Comparison of ENCODE assay signal across 1 cellular context in genomic region chr19:4374451-4375163, GRCh38.
TF ChIP-seq lines count a peak whose summit lies in the region.

No MANE protein-coding gene starts in this region.

TF ChIP-seq in HepG2, 621 proteins besides CTCF, POLR2A, EP300 and RAD21 (continued from another document and continues in another):
- TF ChIP-seq KMT2B (CRISPR knock-in tag; IDR thresholded peaks at IDR 0.05) = peak; percentile 58; the same call in 1 of the 2 replicates
- TF ChIP-seq MED8 (CRISPR knock-in tag; IDR thresholded peaks at IDR 0.05; ENCODE audit: insufficient replicate concordance) = peak; percentile 83
- TF ChIP-seq BATF2 (CRISPR knock-in tag; IDR thresholded peaks at IDR 0.05) = no peak
- peak; percentile 35; the same call in 1 of the 2 replicates for TF ChIP-seq ZNF629 (CRISPR knock-in tag; conservative IDR thresholded peaks at IDR 0.05)
- TF ChIP-seq TAF1 (CRISPR knock-in tag; IDR thresholded peaks at IDR 0.05) = peak; percentile 41
- TF ChIP-seq DR1 (CRISPR knock-in tag; IDR thresholded peaks at IDR 0.05) = peak; percentile 64; the same call in 1 of the 2 replicates
- 0 out of 2 replicates have a peak, but pooled peaks have one; percentile 19 for TF ChIP-seq SP2 (CRISPR knock-in tag; IDR thresholded peaks at IDR 0.05)
- peak; percentile 82 for TF ChIP-seq ZNF331 (CRISPR knock-in tag; IDR thresholded peaks at IDR 0.05)
- peak; percentile 48; the same call in 1 of the 2 replicates for TF ChIP-seq GMEB1 (CRISPR knock-in tag; IDR thresholded peaks at IDR 0.05; ENCODE audit: borderline replicate concordance)
- 0 out of 2 replicates have a peak, but pooled peaks have one; percentile 32 for TF ChIP-seq DZIP1 (CRISPR knock-in tag; IDR thresholded peaks at IDR 0.05)
- TF ChIP-seq SRF (IDR thresholded peaks at IDR 0.05; ENCODE audit: low read depth, low read length) = no peak
- TF ChIP-seq EHMT2 (IDR thresholded peaks at IDR 0.05; ENCODE audit: borderline replicate concordance, low read depth, low read length) = no peak
- TF ChIP-seq ZNF644 (CRISPR knock-in tag; IDR thresholded peaks at IDR 0.05; ENCODE audit: low read depth) = peak; percentile 44; the same call in 1 of the 2 replicates
- no peak for TF ChIP-seq ZNF20 (CRISPR knock-in tag; IDR thresholded peaks at IDR 0.05)
- TF ChIP-seq PRMT3 (CRISPR knock-in tag; IDR thresholded peaks at IDR 0.05; ENCODE audit: borderline replicate concordance, low read depth) = no peak
- peak; percentile 58; the same call in 1 of the 2 replicates for TF ChIP-seq MEF2D (CRISPR knock-in tag; IDR thresholded peaks at IDR 0.05)
- no peak for TF ChIP-seq ZNF124 (CRISPR knock-in tag; IDR thresholded peaks at IDR 0.05)
- TF ChIP-seq ZBTB25 (CRISPR knock-in tag; IDR thresholded peaks at IDR 0.05) = peak; percentile 50; the same call in 1 of the 2 replicates
- peak; percentile 91 for TF ChIP-seq HDAC1 (CRISPR knock-in tag; IDR thresholded peaks at IDR 0.05)
- peak; percentile 93; the same call in 1 of the 2 replicates for TF ChIP-seq ZNF572 (CRISPR knock-in tag; IDR thresholded peaks at IDR 0.05)
- TF ChIP-seq HNRNPK (IDR thresholded peaks at IDR 0.05; ENCODE audit: low read depth, low read length, poor library complexity, severe bottlenecking) = no peak
- TF ChIP-seq SOX6 (IDR thresholded peaks at IDR 0.05) = no peak
- peak; percentile 65 for TF ChIP-seq SOX6 (CRISPR knock-in tag; IDR thresholded peaks at IDR 0.05)
- TF ChIP-seq ZNF75D (CRISPR knock-in tag; IDR thresholded peaks at IDR 0.05; ENCODE audit: borderline replicate concordance) = no peak
- peak; percentile 85 for TF ChIP-seq NRL (CRISPR knock-in tag; IDR thresholded peaks at IDR 0.05; ENCODE audit: borderline replicate concordance)
- no peak for TF ChIP-seq MBNL3 (CRISPR knock-in tag; conservative IDR thresholded peaks at IDR 0.05)
- TF ChIP-seq SKIL (CRISPR knock-in tag; IDR thresholded peaks at IDR 0.05; ENCODE audit: borderline replicate concordance) = peak; percentile 74; the same call in 1 of the 2 replicates
- TF ChIP-seq TOE1 (CRISPR knock-in tag; IDR thresholded peaks at IDR 0.05) = no peak
- peak; percentile 97 for TF ChIP-seq ZSCAN21 (CRISPR knock-in tag; IDR thresholded peaks at IDR 0.05; ENCODE audit: borderline replicate concordance)
- peak; percentile 61; the same call in 1 of the 2 replicates for TF ChIP-seq HOXA5 (CRISPR knock-in tag; IDR thresholded peaks at IDR 0.05)
- peak; percentile 91 for TF ChIP-seq HBP1 (CRISPR knock-in tag; IDR thresholded peaks at IDR 0.05; ENCODE audit: low read depth)
- TF ChIP-seq SUZ12 (IDR thresholded peaks at IDR 0.05; ENCODE audit: low read depth, low read length) = no peak
- no peak for TF ChIP-seq RELA (CRISPR knock-in tag; IDR thresholded peaks at IDR 0.05)
- peak; percentile 93 for TF ChIP-seq ATF3 (CRISPR knock-in tag; IDR thresholded peaks at IDR 0.05)
- no peak for TF ChIP-seq SALL2 (CRISPR knock-in tag; IDR thresholded peaks at IDR 0.05)
- peak; percentile 54; the same call in 1 of the 2 replicates for TF ChIP-seq HMG20A (CRISPR knock-in tag; IDR thresholded peaks at IDR 0.05; ENCODE audit: borderline replicate concordance)
- 0 out of 2 replicates have a peak, but pooled peaks have one; percentile 74 for TF ChIP-seq ZNF776 (CRISPR knock-in tag; IDR thresholded peaks at IDR 0.05)
- peak; percentile 92 for TF ChIP-seq ZFX (CRISPR knock-in tag; IDR thresholded peaks at IDR 0.05; ENCODE audit: low read depth)
- peak; percentile 91 for TF ChIP-seq ZBTB4 (CRISPR knock-in tag; IDR thresholded peaks at IDR 0.05; ENCODE audit: borderline replicate concordance)
- no peak for TF ChIP-seq E2F1 (CRISPR knock-in tag; IDR thresholded peaks at IDR 0.05)
- TF ChIP-seq ZNF574 (CRISPR knock-in tag; IDR thresholded peaks at IDR 0.05) = peak; percentile 77
- TF ChIP-seq KLF13 (CRISPR knock-in tag; IDR thresholded peaks at IDR 0.05) = no peak
- TF ChIP-seq ZEB1 (IDR thresholded peaks at IDR 0.05; ENCODE audit: insufficient replicate concordance, low read depth) = no peak
- TF ChIP-seq POLR2G (IDR thresholded peaks at IDR 0.05; ENCODE audit: low read depth, low read length) = no peak
- TF ChIP-seq SALL1 (CRISPR knock-in tag; IDR thresholded peaks at IDR 0.05) = peak; percentile 92
- peak; percentile 28 for TF ChIP-seq STAG1 (CRISPR knock-in tag; IDR thresholded peaks at IDR 0.05)
- TF ChIP-seq ZNF746 (CRISPR knock-in tag; IDR thresholded peaks at IDR 0.05) = peak; percentile 82; the same call in 1 of the 2 replicates
- TF ChIP-seq ZNF724P (CRISPR knock-in tag; IDR thresholded peaks at IDR 0.05; ENCODE audit: borderline replicate concordance) = 0 out of 2 replicates have a peak, but pooled peaks have one; percentile 49
- TF ChIP-seq ZNF501 (CRISPR knock-in tag; IDR thresholded peaks at IDR 0.05) = peak; percentile 85
